In the genomic region with DNA sequence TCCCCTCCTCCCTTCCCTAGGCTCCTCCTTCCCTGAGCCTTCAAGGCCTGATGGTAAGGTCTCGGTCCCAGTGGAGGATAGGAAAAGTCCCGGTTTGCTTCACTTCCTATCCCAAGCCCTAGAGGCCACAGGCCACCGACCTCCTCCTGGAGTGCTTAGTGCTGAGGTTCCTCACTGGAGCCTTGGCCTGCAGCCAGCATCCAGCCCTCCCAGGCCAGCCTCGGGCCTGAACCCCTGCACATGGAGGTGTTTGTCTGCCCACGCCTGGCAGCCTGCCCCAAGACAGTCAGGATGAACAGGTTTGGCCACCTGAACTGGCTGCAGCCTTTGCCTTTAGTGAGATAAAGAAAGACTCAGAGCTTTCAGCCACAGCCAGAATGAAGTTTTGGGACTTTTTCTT, we compare ENCODE assay signal across 1 cellular context.
TF ChIP-seq lines count a peak whose summit lies in the region.

No MANE protein-coding gene starts in this region.

TF ChIP-seq in K562, 482 proteins besides CTCF, POLR2A, EP300 and RAD21:
- TF ChIP-seq, protein P1, sequence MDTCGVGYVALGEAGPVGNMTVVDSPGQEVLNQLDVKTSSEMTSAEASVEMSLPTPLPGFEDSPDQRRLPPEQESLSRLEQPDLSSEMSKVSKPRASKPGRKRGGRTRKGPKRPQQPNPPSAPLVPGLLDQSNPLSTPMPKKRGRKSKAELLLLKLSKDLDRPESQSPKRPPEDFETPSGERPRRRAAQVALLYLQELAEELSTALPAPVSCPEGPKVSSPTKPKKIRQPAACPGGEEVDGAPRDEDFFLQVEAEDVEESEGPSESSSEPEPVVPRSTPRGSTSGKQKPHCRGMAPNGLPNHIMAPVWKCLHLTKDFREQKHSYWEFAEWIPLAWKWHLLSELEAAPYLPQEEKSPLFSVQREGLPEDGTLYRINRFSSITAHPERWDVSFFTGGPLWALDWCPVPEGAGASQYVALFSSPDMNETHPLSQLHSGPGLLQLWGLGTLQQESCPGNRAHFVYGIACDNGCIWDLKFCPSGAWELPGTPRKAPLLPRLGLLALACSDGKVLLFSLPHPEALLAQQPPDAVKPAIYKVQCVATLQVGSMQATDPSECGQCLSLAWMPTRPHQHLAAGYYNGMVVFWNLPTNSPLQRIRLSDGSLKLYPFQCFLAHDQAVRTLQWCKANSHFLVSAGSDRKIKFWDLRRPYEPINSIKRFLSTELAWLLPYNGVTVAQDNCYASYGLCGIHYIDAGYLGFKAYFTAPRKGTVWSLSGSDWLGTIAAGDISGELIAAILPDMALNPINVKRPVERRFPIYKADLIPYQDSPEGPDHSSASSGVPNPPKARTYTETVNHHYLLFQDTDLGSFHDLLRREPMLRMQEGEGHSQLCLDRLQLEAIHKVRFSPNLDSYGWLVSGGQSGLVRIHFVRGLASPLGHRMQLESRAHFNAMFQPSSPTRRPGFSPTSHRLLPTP (IDR thresholded peaks at IDR 0.05; ENCODE audit: borderline replicate concordance, extremely low read depth, insufficient read length): no peak
- TF ChIP-seq BHLHE40 (IDR thresholded peaks at IDR 0.05; ENCODE audit: low read length): no peak
- peak; percentile 45 for TF ChIP-seq NFIC (IDR thresholded peaks at IDR 0.05)
- TF ChIP-seq, protein P2, sequence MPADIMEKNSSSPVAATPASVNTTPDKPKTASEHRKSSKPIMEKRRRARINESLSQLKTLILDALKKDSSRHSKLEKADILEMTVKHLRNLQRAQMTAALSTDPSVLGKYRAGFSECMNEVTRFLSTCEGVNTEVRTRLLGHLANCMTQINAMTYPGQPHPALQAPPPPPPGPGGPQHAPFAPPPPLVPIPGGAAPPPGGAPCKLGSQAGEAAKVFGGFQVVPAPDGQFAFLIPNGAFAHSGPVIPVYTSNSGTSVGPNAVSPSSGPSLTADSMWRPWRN (IDR thresholded peaks at IDR 0.05; ENCODE audit: low read depth): no peak
- TF ChIP-seq, protein P3, sequence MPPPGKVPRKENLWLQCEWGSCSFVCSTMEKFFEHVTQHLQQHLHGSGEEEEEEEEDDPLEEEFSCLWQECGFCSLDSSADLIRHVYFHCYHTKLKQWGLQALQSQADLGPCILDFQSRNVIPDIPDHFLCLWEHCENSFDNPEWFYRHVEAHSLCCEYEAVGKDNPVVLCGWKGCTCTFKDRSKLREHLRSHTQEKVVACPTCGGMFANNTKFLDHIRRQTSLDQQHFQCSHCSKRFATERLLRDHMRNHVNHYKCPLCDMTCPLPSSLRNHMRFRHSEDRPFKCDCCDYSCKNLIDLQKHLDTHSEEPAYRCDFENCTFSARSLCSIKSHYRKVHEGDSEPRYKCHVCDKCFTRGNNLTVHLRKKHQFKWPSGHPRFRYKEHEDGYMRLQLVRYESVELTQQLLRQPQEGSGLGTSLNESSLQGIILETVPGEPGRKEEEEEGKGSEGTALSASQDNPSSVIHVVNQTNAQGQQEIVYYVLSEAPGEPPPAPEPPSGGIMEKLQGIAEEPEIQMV (tag; conservative IDR thresholded peaks at IDR 0.05; ENCODE audit: low read depth): no peak
